14 cellular contexts compared by ENCODE assay signal in the genomic region with DNA sequence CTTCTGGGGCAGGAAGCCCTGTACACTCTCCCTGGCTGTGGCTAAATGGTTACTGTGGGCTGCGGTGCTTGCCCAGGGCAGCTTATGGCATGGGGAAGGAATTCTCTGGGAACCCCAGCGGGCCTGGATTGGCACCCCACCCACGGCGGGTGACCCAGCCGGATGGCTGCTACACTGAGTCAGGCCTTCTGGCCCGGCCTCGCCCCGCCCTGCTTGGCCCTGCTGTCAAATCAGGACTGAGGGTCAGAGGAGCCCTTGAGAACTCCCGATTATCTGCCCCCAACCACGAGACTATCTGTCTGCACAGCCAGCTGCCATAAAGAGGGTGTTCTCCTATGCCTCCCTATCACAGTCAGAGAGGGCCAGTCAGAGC. TPM values are rescaled to one million over a fixed set of nuclear protein-coding genes. Genes with fewer than 3 reads are reported as not detected.
A peak's percentile ranks its signal among the peaks of the same experiment; 100 is the strongest.
DNase-seq lines count a peak whose midpoint lies in the region; ATAC-seq and TF ChIP-seq lines count a peak whose summit lies in the region.
"Had no signal": no experiment of that assay in that cellular context is flagged by ENCODE, and none has a peak within 500 bp of the region (broad histone marks: within the 10 kb centered on the region; RNA-seq: fewer than 3 reads in every experiment).

No MANE protein-coding gene starts in this region.

- no peak for TF ChIP-seq POLR2A in vagina (IDR thresholded peaks at IDR 0.05)

- H3K27me3 ChIP-seq in right atrium auricular region (no peaks in the 10 kb centered on the region), vagina (no peaks in the 10 kb centered on the region), dorsolateral prefrontal cortex (peaks cover 0 to 4% (median 0%) of the 10 kb centered on the region in 45 donors)

- H3K27ac ChIP-seq in right atrium auricular region (peak overlapping the region in 1 of 2 donors; percentile 26), vagina (peak overlapping the region; percentile 27), dorsolateral prefrontal cortex (no peak overlapping the region)

- peak; percentile 31 to 44 for ATAC-seq in left cardiac atrium
- ATAC-seq in HG03025 (IDR thresholded peaks at IDR 0.05; ENCODE audit: low FRiP score, unreplicated experiment): no peak
- ATAC-seq: stimulated activated naive CD8-positive, alpha-beta T cell treated with anti-CD3 and anti-CD28 coated beads, Interleukin-15, Interleukin-2, amounts not matched to agents 100 U/mL and 50 U/mL, for 24 hours; T-helper 17 cell had no signal

- no peaks in the 10 kb centered on the region for H3K36me3 ChIP-seq in right atrium auricular region
- no peaks in the 10 kb centered on the region for H3K36me3 ChIP-seq in vagina

- H3K4me1 ChIP-seq in right atrium auricular region (peaks cover 0 to 37% of the 10 kb centered on the region in 2 donors), vagina (peaks cover 36% of the 10 kb centered on the region)

- H3K4me3 ChIP-seq in right atrium auricular region (no peak overlapping the region), vagina (no peak overlapping the region), dorsolateral prefrontal cortex (no peak overlapping the region)

- intact Hi-C loops in left cardiac atrium (cut with DNase I) (no loop called here), vagina (cut with DNase I) (no loop called here), dorsolateral prefrontal cortex (cut with DNase I) (no loop called here)

- DNase-seq in left cardiac atrium (peak; percentile 63), right atrium auricular region (ENCODE audit: low spot score) (no peak), astrocyte of the hippocampus (ENCODE audit: low read depth, low spot score) (peak; percentile 90), hepatic stellate cell (ENCODE audit: low spot score) (peak; percentile 66), vagina (ENCODE audit: extremely low spot score in 2 of 2) (no peak), dorsolateral prefrontal cortex (no peak), NCI-H748 (lab: John Stamatoyannopoulos, UW; ENCODE audit: unreplicated experiment) (no peak)
- DNase-seq: activated T-cell treated with anti-CD3 and anti-CD28 coated beads, Interleukin-2, amount 50 U/mL, for 1 hour; cortex of kidney; MV-4-11; NCI-H526 treated with DMSO at 0.1 percent for 48 hours; stimulated activated naive CD8-positive, alpha-beta T cell treated with anti-CD3 and anti-CD28 coated beads, Interleukin-15, Interleukin-2, amounts not matched to agents 100 U/mL and 50 U/mL, for 24 hours; T-helper 17 cell had no signal

- TF ChIP-seq CTCF in right atrium auricular region (IDR thresholded peaks at IDR 0.05) (no peak), vagina (IDR thresholded peaks at IDR 0.05) (no peak), dorsolateral prefrontal cortex (IDR thresholded peaks at IDR 0.05 in 54 of 56, conservative IDR thresholded peaks at IDR 0.05 in 2 of 56; ENCODE audit: low read depth in 1 of 56, partially characterized antibody in 56 of 56) (no peak)

- H3K9me3 ChIP-seq in right atrium auricular region: no peaks in the 10 kb centered on the region
- no peaks in the 10 kb centered on the region for H3K9me3 ChIP-seq in vagina

RNA-seq across cellular contexts. Expression of a gene that starts 7.3 kb away (rescaled TPM):
- total RNA-seq in left cardiac atrium (10 to 100 TPM in 1 of 2 donors, 1 to 10 TPM in 1; 9.6 to 16.6 TPM), right atrium auricular region (10 to 100 TPM in 1 of 2 donors, 1 to 10 TPM in 1; 6.2 to 17.7 TPM), vagina (50.1 TPM), dorsolateral prefrontal cortex (10 to 100 TPM in 1 of 120 experiments, 1 to 10 TPM in 119; 1.3 to 10.9 (median 3.8) TPM)

RNA-seq across cellular contexts. Expression of a gene that starts 33.7 kb away (rescaled TPM):
- total RNA-seq in left cardiac atrium: 10 to 100 TPM; 17.6 to 21.6 TPM
- total RNA-seq in right atrium auricular region: 1 to 10 TPM; 6.5 to 8.6 TPM
- 19.2 TPM for total RNA-seq in vagina
- 10 to 100 TPM in 82 of 120 experiments, 1 to 10 TPM in 38; 6.4 to 17.0 (median 10.8) TPM for total RNA-seq in dorsolateral prefrontal cortex

Comparison
In these comparisons a context has a peak if more than half of its experiments do, and no peak if none do; other contexts are left out.
1. DNase-seq: peak in left cardiac atrium (single experiment), astrocyte of the hippocampus (single experiment) and hepatic stellate cell (single experiment); none in right atrium auricular region (single experiment), vagina (0 of 2), dorsolateral prefrontal cortex (0 of 10) and NCI-H748 (single experiment).